ENCODE assay signal across 27 cellular contexts in the genomic region with DNA sequence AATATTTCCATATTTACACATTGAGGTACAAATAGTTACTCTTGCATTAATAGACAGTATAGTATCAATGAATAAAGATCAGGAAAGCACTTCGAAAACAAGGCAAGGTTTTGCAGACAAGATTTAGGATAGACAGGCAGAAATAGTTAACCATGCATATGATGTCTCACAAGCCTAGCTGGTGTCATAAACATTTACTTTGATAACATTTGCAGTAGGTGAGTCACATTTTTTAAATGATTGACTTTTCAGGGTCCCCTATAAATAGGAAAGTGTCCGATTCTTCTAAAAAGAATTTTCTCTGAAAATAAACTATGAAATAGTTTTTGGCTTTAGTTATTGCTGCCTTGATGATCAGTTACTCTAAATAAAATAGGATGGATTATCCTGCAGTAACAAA.
"Had no signal": no experiment of that assay in that cellular context is flagged by ENCODE, and none has a peak within 500 bp of the region (broad histone marks: within the 10 kb centered on the region; RNA-seq: fewer than 3 reads in every experiment).

No MANE protein-coding gene starts in this region.

- H3K4me3 Mint-ChIP-seq: activated CD4-positive, alpha-beta memory T cell treated with anti-CD3 and anti-CD28 coated beads for 36 hours; activated CD4-positive, alpha-beta T cell treated with anti-CD3 and anti-CD28 coated beads for 36 hours; activated CD4-positive, alpha-beta T cell treated with anti-CD3 and anti-CD28 coated beads, Interleukin-2, amount 10 ng/mL, durations not matched to agents 24 days and 14 days; activated naive CD8-positive, alpha-beta T cell; activated T-cell treated with anti-CD3 and anti-CD28 coated beads, Interleukin-2, amount 50 U/mL, for 4 hours; activated T-helper 17 cell treated with anti-CD3 and anti-CD28 coated beads, Interleukin-2, amount 50 U/mL, for 72 hours; dendritic cell treated with granulocyte-macrophage colony-stimulating factor and Interleukin-4, amounts not matched to agents 40 ng/mL and 50 ng/mL, for 4 days; endodermal cell had no signal

- H3K4me1 Mint-ChIP-seq: endodermal cell had no signal

- H3K4me3 ChIP-seq: body of pancreas, coronary artery, dorsolateral prefrontal cortex, gastrocnemius medialis, heart right ventricle had no signal

- H3K27ac ChIP-seq: body of pancreas, coronary artery, dorsolateral prefrontal cortex, foreskin keratinocyte, gastrocnemius medialis, heart right ventricle had no signal

- H3K27ac Mint-ChIP-seq: activated CD4-positive, alpha-beta memory T cell treated with anti-CD3 and anti-CD28 coated beads for 36 hours; activated CD4-positive, alpha-beta T cell treated with anti-CD3 and anti-CD28 coated beads for 36 hours; activated CD4-positive, alpha-beta T cell treated with anti-CD3 and anti-CD28 coated beads, Interleukin-2, amount 10 ng/mL, durations not matched to agents 24 days and 14 days; activated naive CD8-positive, alpha-beta T cell; activated T-helper 17 cell treated with anti-CD3 and anti-CD28 coated beads, Interleukin-2, amount 50 U/mL, for 72 hours; dendritic cell treated with granulocyte-macrophage colony-stimulating factor and Interleukin-4, amounts not matched to agents 40 ng/mL and 50 ng/mL, for 4 days; endodermal cell had no signal

- H3K36me3 ChIP-seq: gastrocnemius medialis, heart right ventricle had no signal

- H3K9me3 Mint-ChIP-seq: activated CD4-positive, alpha-beta memory T cell treated with anti-CD3 and anti-CD28 coated beads for 36 hours had no signal

- ATAC-seq: activated CD4-positive, alpha-beta T cell treated with anti-CD3 and anti-CD28 coated beads for 36 hours; activated T-cell treated with anti-CD3 and anti-CD28 coated beads, Interleukin-2, amount 50 U/mL, for 4 hours; activated T-helper 17 cell treated with anti-CD3 and anti-CD28 coated beads, Interleukin-2, amount 50 U/mL, for 72 hours; body of pancreas; esophagus mucosa; foreskin keratinocyte; gastrocnemius medialis; heart right ventricle had no signal

- H3K36me3 Mint-ChIP-seq: activated CD4-positive, alpha-beta memory T cell treated with anti-CD3 and anti-CD28 coated beads for 36 hours had no signal

- DNase-seq: activated CD4-positive, alpha-beta memory T cell treated with anti-CD3 and anti-CD28 coated beads for 36 hours; activated CD4-positive, alpha-beta T cell treated with anti-CD3 and anti-CD28 coated beads for 36 hours; activated CD4-positive, alpha-beta T cell treated with anti-CD3 and anti-CD28 coated beads, Interleukin-2, amount 10 ng/mL, durations not matched to agents 24 days and 14 days; activated CD4-positive, CD25-positive, alpha-beta regulatory T cell; activated CD4-positive, CD25-positive, alpha-beta regulatory T cell treated with anti-CD3 and anti-CD28 coated beads, Interleukin-2, amount 50 U/mL, for 72 hours; activated effector memory CD4-positive, alpha-beta T cell treated with Interleukin-2 at 50 U/mL for 16 hours; activated gamma-delta T cell treated with Interleukin-2 at 50 U/mL for 16 hours; activated naive CD4-positive, alpha-beta T cell treated with anti-CD3 and anti-CD28 coated beads, Interleukin-2, amount 50 U/mL, for 16 hours; activated naive CD4-positive, alpha-beta T cell treated with Interleukin-2 at 50 U/mL for 16 hours; activated T-cell treated with anti-CD3 and anti-CD28 coated beads, Interleukin-2, amount 50 U/mL, for 4 hours; amniotic stem cell; anterior cingulate cortex; body of pancreas; caudate nucleus; cerebellar nuclear complex; dorsolateral prefrontal cortex; effector memory CD4-positive, alpha-beta T cell; endodermal cell; foreskin keratinocyte; gastrocnemius medialis; heart right ventricle; T-helper 2 cell had no signal

- H3K27me3 ChIP-seq: body of pancreas, dorsolateral prefrontal cortex, gastrocnemius medialis, heart right ventricle had no signal

- H3K4me1 ChIP-seq: body of pancreas, foreskin keratinocyte, gastrocnemius medialis had no signal

- H3K27me3 Mint-ChIP-seq: activated CD4-positive, alpha-beta memory T cell treated with anti-CD3 and anti-CD28 coated beads for 36 hours; activated CD4-positive, alpha-beta T cell treated with anti-CD3 and anti-CD28 coated beads for 36 hours; activated naive CD8-positive, alpha-beta T cell; activated T-helper 17 cell treated with anti-CD3 and anti-CD28 coated beads, Interleukin-2, amount 50 U/mL, for 72 hours; dendritic cell treated with granulocyte-macrophage colony-stimulating factor and Interleukin-4, amounts not matched to agents 40 ng/mL and 50 ng/mL, for 4 days had no signal

- H3K9me3 ChIP-seq: body of pancreas, gastrocnemius medialis had no signal
